8 cellular contexts compared by ENCODE assay signal in the genomic region with DNA sequence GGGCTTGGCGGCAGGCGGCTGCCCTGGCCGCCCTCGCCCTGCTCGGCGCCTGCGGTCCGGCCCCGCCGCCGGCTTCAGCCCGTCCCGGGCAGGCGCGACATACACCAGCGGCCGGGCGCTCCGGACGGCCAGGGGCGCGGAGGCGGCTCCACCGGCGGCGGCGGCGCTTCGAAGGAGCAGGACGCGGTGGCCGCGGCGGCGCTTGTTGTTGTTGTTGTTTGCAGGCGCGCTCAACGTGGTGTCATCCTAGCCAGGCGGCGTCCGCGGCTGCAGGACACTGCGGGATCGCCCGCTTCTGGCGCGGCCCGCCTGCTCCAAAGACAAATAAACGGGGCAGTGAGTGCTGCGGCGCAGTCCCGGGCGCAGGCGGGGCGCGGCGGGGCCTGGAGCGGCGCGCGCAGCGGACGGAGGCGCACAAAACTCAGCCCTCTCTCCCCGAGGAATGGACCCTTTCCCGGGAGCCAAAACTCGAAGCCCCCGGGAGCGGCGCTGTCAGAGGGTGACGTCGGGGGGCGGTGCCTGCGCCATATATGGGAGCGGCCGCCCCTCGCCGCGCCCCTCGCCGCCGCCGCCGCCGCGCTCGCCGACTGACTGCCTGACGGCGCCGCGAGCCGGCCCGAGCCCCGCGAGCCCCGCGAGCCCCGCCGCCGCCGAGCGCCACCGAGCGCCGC. TPM values are rescaled to one million over a fixed set of nuclear protein-coding genes. Genes with fewer than 3 reads are reported as not detected.
DNase-seq lines count a peak whose midpoint lies in the region; TF ChIP-seq lines count a peak whose summit lies in the region.

A gene with protein sequence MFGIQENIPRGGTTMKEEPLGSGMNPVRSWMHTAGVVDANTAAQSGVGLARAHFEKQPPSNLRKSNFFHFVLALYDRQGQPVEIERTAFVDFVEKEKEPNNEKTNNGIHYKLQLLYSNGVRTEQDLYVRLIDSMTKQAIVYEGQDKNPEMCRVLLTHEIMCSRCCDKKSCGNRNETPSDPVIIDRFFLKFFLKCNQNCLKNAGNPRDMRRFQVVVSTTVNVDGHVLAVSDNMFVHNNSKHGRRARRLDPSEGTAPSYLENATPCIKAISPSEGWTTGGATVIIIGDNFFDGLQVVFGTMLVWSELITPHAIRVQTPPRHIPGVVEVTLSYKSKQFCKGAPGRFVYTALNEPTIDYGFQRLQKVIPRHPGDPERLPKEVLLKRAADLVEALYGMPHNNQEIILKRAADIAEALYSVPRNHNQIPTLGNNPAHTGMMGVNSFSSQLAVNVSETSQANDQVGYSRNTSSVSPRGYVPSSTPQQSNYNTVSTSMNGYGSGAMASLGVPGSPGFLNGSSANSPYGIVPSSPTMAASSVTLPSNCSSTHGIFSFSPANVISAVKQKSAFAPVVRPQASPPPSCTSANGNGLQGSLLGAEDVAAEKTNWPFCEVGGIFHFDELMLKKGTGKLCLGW (minus strand): TSS at position 444 of the 671 bp plus-strand sequence. CDS start 506 bp downstream, outside the sequence.

- TF ChIP-seq CTCF in sigmoid colon (IDR thresholded peaks at IDR 0.05), result no peak

- H3K27ac ChIP-seq in sigmoid colon, result peak within 1 kb of the TSS; percentile 54 to 78 (median 68)

- H3K4me3 ChIP-seq in NT2/D1 (ENCODE audit: insufficient read length, low read depth) (peak within 1 kb of the TSS; percentile 21), sigmoid colon (peak within 1 kb of the TSS; percentile 29 to 60 (median 50))

- intact Hi-C loops in sigmoid colon (cut with DNase I), result loop anchor here (5.0 kb wide), 3 partner anchors 148 to 867 kb away; a partner anchor contains a TSS

- TF ChIP-seq POLR2A in sigmoid colon (IDR thresholded peaks at IDR 0.05), result no peak

- peak; percentile 32 for DNase-seq in H4 (ENCODE audit: low spot score)
- no peak for DNase-seq in NT2/D1 (ENCODE audit: low read depth, low spot score)
- DNase-seq in amniotic stem cell (lab: John Stamatoyannopoulos, UW), result peak; percentile 56
- DNase-seq in hepatic stellate cell (ENCODE audit: low spot score), result peak; percentile 94
- peak; percentile 84 for DNase-seq in sigmoid colon
- no peak for DNase-seq in OCI-M1 (lab: John Stamatoyannopoulos, UW)
- no peak for DNase-seq in SHP77 (lab: John Stamatoyannopoulos, UW)
- DNase-seq in ureter (ENCODE audit: low spot score), result no peak

- H3K9ac ChIP-seq in NT2/D1 (ENCODE audit: insufficient read length, low read depth), result peak within 1 kb of the TSS; percentile 21

- 1% methylated on average over 106 of the region's 106 CpGs for WGBS in sigmoid colon, 2 donors

- H3K36me3 ChIP-seq in NT2/D1 (ENCODE audit: insufficient read depth, insufficient read length, low read length) (no peaks in the 10 kb centered on the region), sigmoid colon (no peaks in the 10 kb centered on the region)

- H3K4me1 ChIP-seq in NT2/D1 (ENCODE audit: insufficient read depth, insufficient read length) (peaks cover 5% of the 10 kb centered on the region), sigmoid colon (peaks cover 0 to 65% (median 56%) of the 10 kb centered on the region in 4 donors)

- TF ChIP-seq EP300 in sigmoid colon (IDR thresholded peaks at IDR 0.05), result no peak

- H3K9me3 ChIP-seq in NT2/D1 (ENCODE audit: insufficient read depth, low read length), result no peaks in the 10 kb centered on the region
- no peaks in the 10 kb centered on the region for H3K9me3 ChIP-seq in sigmoid colon

- H3K27me3 ChIP-seq in NT2/D1 (ENCODE audit: insufficient read depth, insufficient read length) (peaks cover 90% of the 10 kb centered on the region), sigmoid colon (peaks cover 74 to 98% (median 87%) of the 10 kb centered on the region in 3 donors)

RNA-seq across cellular contexts. Expression of the gene that starts here (rescaled TPM):
- 0.33 TPM in 2 replicates for total RNA-seq in H4 (2014; rRNA removed; shearing (Covaris generic))
- total RNA-seq in sigmoid colon, result 1 to 10 TPM; 4.3 to 8.9 (median 5.8) TPM
- polyA plus RNA-seq in sigmoid colon, result 1 to 10 TPM in 2 of 3 donors, not detected in 1; 1.2 to 1.3 TPM
- 5.5 TPM for total RNA-seq in ureter

Comparison
In these comparisons a context has a peak if more than half of its experiments do, and no peak if none do; other contexts are left out.
1. Peak in DNase-seq in H4; RNA of the gene not detected or under 1 TPM.
2. DNase-seq: peak in amniotic stem cell (single experiment), hepatic stellate cell (single experiment) and sigmoid colon (single experiment); none in NT2/D1 (single experiment), OCI-M1 (single experiment), SHP77 (0 of 2) and ureter (single experiment).